ENCODE assay signal across 10 cellular contexts in genomic region chr2:196182439-196183171, GRCh38. TPM values are rescaled to one million over a fixed set of nuclear protein-coding genes. Genes with fewer than 3 reads are reported as not detected.
DNase-seq lines count a peak whose midpoint lies in the region; ATAC-seq and TF ChIP-seq lines count a peak whose summit lies in the region.
"Had no signal": no experiment of that assay in that cellular context is flagged by ENCODE, and none has a peak within 500 bp of the region (broad histone marks: within the 10 kb centered on the region; RNA-seq: fewer than 3 reads in every experiment).

No MANE protein-coding gene starts in this region.

- no peak overlapping the region for H3K27ac Mint-ChIP-seq in GM23338

- no peaks in the 10 kb centered on the region for H3K9me3 Mint-ChIP-seq in GM23338

- no peaks in the 10 kb centered on the region for H3K4me1 Mint-ChIP-seq in GM23338

- H4K20me1 ChIP-seq in GM23338 (replicated peaks; ENCODE audit: insufficient read depth) (no peaks in the 10 kb centered on the region), KMS-11 (ENCODE audit: insufficient read depth) (no peaks in the 10 kb centered on the region)

- H3K27ac ChIP-seq in GM23338 (ENCODE audit: low read depth) (no peak overlapping the region), KMS-11 (peak overlapping the region; percentile 56), mucosa of rectum (ENCODE audit: low read depth in 2 of 2, low read length in 2 of 2) (peak overlapping the region; percentile 49 to 76)
- H3K27ac ChIP-seq: uterus had no signal

- no peaks in the 10 kb centered on the region for H3K36me3 ChIP-seq in GM23338 (ENCODE audit: insufficient read depth)
- H3K36me3 ChIP-seq in KMS-11 (ENCODE audit: insufficient read depth): no peaks in the 10 kb centered on the region
- no peaks in the 10 kb centered on the region for H3K36me3 ChIP-seq in mucosa of rectum (ENCODE audit: control insufficient read depth in 2 of 2, insufficient read depth in 2 of 2, low read length in 2 of 2)
- H3K36me3 ChIP-seq: uterus had no signal

- H3K27me3 ChIP-seq in GM23338 (ENCODE audit: insufficient read depth) (no peaks in the 10 kb centered on the region), KMS-11 (ENCODE audit: insufficient read depth, low read depth) (no peaks in the 10 kb centered on the region), mucosa of rectum (ENCODE audit: control insufficient read depth in 2 of 2, insufficient read depth in 2 of 2, low read length in 2 of 2) (no peaks in the 10 kb centered on the region)
- H3K27me3 ChIP-seq: uterus had no signal

- no peak overlapping the region for H3K4me3 Mint-ChIP-seq in GM23338

- H3K4me1 ChIP-seq in GM23338 (ENCODE audit: insufficient read depth) (no peaks in the 10 kb centered on the region), KMS-11 (ENCODE audit: low read depth, poor library complexity, severe bottlenecking) (peaks cover 79% of the 10 kb centered on the region), mucosa of rectum (ENCODE audit: control insufficient read depth in 2 of 2, insufficient read depth in 2 of 2, low read length in 2 of 2) (peaks cover 0 to 5% of the 10 kb centered on the region in 2 donors)
- H3K4me1 ChIP-seq: uterus had no signal

- peak; percentile 93 for ATAC-seq in GM18861 (IDR thresholded peaks at IDR 0.05; ENCODE audit: unreplicated experiment)
- ATAC-seq in GM23338: no peak
- ATAC-seq: HCT116 had no signal

- H3K36me3 Mint-ChIP-seq in GM23338 (ENCODE audit: low read depth): no peaks in the 10 kb centered on the region

- H3K9ac ChIP-seq in KMS-11: no peak overlapping the region
- H3K9ac ChIP-seq in mucosa of rectum (ENCODE audit: low read depth in 1 of 2, low read length in 2 of 2): peak overlapping the region in 1 of 2 donors; percentile 18

- peaks cover 4% of the 10 kb centered on the region for H3K27me3 Mint-ChIP-seq in GM23338 (ENCODE audit: insufficient read depth, low read depth, poor library complexity)

- no peaks in the 10 kb centered on the region for H3F3A ChIP-seq in GM23338 (replicated peaks; ENCODE audit: low read depth)

- H2AFZ ChIP-seq in GM23338: peak overlapping the region; percentile 76; the same call in 1 of the 2 replicates
- H2AFZ ChIP-seq in KMS-11 (ENCODE audit: low read depth): peak overlapping the region; percentile 11; the same call in 1 of the 2 replicates

- H3K9me2 ChIP-seq in GM23338 (ENCODE audit: insufficient read depth): 0 out of 2 replicates have a peak, but pooled peaks cover 5% of the 10 kb centered on the region

- no peak for DNase-seq in GM23338 (ENCODE audit: low spot score)
- no peak for DNase-seq in DMS153 treated with DMSO at 0.1 percent for 48 hours (lab: John Stamatoyannopoulos, UW; ENCODE audit: unreplicated experiment)
- no peak for DNase-seq in SIG-M5 (lab: John Stamatoyannopoulos, UW)
- DNase-seq in islet precursor cell: no peak
- DNase-seq in stimulated activated CD4-positive, alpha-beta T cell treated with anti-CD3 and anti-CD28 coated beads, Interleukin-12 subunit alpha, Interleukin-12 subunit beta, amount 100 ng/mL, for 4 hours: no peak
- DNase-seq: uterus had no signal

- TF ChIP-seq CTCF in GM23338 (conservative IDR thresholded peaks at IDR 0.05; ENCODE audit: low read depth in 2 of 2) (no peak), KMS-11 (conservative IDR thresholded peaks at IDR 0.05; ENCODE audit: low read depth, low read length) (no peak)

- H3K4me2 ChIP-seq in GM23338: no peak overlapping the region
- H3K4me2 ChIP-seq in KMS-11: peak overlapping the region; percentile 68

- H3K9me3 ChIP-seq in mucosa of rectum (ENCODE audit: control insufficient read depth in 2 of 2, low read length in 2 of 2): no peaks in the 10 kb centered on the region
- H3K9me3 ChIP-seq: uterus had no signal

- H3K79me2 ChIP-seq in GM23338 (replicated peaks; ENCODE audit: insufficient read depth) (no peaks in the 10 kb centered on the region), KMS-11 (ENCODE audit: insufficient read depth, low read depth) (no peaks in the 10 kb centered on the region)

- no peak overlapping the region for H3K4me3 ChIP-seq in GM23338
- peak overlapping the region; percentile 64 for H3K4me3 ChIP-seq in KMS-11 (IDR thresholded peaks at IDR 0.05; ENCODE audit: insufficient read depth, low read depth, low read length)
- no peak overlapping the region for H3K4me3 ChIP-seq in mucosa of rectum (ENCODE audit: low read length in 2 of 2)
- H3K4me3 ChIP-seq: uterus had no signal

TF ChIP-seq in GM23338, 12 proteins besides CTCF, POLR2A, EP300 and RAD21 (continues in another document):
- TF ChIP-seq STAT1 (IDR thresholded peaks at IDR 0.05; ENCODE audit: unreplicated experiment): no peak
- no peak for TF ChIP-seq EZH2phosphoT487 (IDR thresholded peaks at IDR 0.05; ENCODE audit: unreplicated experiment)
- TF ChIP-seq CREB1 (CRISPR knock-in tag; IDR thresholded peaks at IDR 0.05; ENCODE audit: low read depth): no peak
- no peak for TF ChIP-seq ETS1 (IDR thresholded peaks at IDR 0.05)
- TF ChIP-seq NANOG (IDR thresholded peaks at IDR 0.05; ENCODE audit: borderline replicate concordance): no peak
- TF ChIP-seq JUNB (IDR thresholded peaks at IDR 0.05; ENCODE audit: unreplicated experiment): no peak
- no peak for TF ChIP-seq ZNF331 (CRISPR knock-in tag; IDR thresholded peaks at IDR 0.05; ENCODE audit: low read depth)
- no peak for TF ChIP-seq ZNF462 (CRISPR knock-in tag; IDR thresholded peaks at IDR 0.05)

RNA-seq across cellular contexts. Expression of gene STK17B, which starts 11.2 kb away (rescaled TPM):
- 12.8 and 13.7 TPM in 2 replicates for total RNA-seq in GM23338 (2014; rRNA removed; shearing (Covaris generic))
- 4.3 and 5.7 TPM in 2 replicates for polyA plus RNA-seq in GM23338 (2016; fragmentation: Nextera tagmentation; extraction: Ambion mirVana)
